In the genomic region with DNA sequence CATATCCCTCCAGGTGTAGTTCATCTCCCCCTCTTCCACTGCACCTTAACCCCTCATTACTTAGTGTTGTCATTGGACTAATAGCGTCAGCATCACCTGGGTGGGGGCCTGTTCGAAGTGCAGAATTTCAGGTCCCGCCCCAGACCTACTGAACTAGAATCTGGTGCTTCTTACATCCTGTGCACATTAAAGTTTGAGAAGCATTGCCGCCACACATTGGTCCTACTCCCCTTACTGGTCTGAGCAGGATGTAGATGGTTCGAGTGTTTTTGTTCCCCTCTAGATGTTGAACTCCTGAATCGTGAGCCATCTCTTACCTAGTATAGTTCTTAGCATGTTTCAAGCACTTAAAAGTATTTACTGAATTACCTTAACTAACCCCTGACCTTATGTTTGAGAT, we compare ENCODE assay signal across 1 cellular context.
TF ChIP-seq lines count a peak whose summit lies in the region.

No MANE protein-coding gene starts in this region.

TF ChIP-seq in WTC11, 78 proteins besides CTCF, POLR2A, EP300 and RAD21 (continued from another document):
- TF ChIP-seq, protein P1, sequence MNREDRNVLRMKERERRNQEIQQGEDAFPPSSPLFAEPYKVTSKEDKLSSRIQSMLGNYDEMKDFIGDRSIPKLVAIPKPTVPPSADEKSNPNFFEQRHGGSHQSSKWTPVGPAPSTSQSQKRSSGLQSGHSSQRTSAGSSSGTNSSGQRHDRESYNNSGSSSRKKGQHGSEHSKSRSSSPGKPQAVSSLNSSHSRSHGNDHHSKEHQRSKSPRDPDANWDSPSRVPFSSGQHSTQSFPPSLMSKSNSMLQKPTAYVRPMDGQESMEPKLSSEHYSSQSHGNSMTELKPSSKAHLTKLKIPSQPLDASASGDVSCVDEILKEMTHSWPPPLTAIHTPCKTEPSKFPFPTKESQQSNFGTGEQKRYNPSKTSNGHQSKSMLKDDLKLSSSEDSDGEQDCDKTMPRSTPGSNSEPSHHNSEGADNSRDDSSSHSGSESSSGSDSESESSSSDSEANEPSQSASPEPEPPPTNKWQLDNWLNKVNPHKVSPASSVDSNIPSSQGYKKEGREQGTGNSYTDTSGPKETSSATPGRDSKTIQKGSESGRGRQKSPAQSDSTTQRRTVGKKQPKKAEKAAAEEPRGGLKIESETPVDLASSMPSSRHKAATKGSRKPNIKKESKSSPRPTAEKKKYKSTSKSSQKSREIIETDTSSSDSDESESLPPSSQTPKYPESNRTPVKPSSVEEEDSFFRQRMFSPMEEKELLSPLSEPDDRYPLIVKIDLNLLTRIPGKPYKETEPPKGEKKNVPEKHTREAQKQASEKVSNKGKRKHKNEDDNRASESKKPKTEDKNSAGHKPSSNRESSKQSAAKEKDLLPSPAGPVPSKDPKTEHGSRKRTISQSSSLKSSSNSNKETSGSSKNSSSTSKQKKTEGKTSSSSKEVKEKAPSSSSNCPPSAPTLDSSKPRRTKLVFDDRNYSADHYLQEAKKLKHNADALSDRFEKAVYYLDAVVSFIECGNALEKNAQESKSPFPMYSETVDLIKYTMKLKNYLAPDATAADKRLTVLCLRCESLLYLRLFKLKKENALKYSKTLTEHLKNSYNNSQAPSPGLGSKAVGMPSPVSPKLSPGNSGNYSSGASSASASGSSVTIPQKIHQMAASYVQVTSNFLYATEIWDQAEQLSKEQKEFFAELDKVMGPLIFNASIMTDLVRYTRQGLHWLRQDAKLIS (CRISPR knock-in tag; IDR thresholded peaks at IDR 0.05; ENCODE audit: borderline replicate concordance), result no peak
- no peak for TF ChIP-seq JAZF1 (CRISPR knock-in tag; IDR thresholded peaks at IDR 0.05)
TF ChIP-seq in WTC11: peak in this region for 0.
